8 cellular contexts compared by ENCODE assay signal in the genomic region with DNA sequence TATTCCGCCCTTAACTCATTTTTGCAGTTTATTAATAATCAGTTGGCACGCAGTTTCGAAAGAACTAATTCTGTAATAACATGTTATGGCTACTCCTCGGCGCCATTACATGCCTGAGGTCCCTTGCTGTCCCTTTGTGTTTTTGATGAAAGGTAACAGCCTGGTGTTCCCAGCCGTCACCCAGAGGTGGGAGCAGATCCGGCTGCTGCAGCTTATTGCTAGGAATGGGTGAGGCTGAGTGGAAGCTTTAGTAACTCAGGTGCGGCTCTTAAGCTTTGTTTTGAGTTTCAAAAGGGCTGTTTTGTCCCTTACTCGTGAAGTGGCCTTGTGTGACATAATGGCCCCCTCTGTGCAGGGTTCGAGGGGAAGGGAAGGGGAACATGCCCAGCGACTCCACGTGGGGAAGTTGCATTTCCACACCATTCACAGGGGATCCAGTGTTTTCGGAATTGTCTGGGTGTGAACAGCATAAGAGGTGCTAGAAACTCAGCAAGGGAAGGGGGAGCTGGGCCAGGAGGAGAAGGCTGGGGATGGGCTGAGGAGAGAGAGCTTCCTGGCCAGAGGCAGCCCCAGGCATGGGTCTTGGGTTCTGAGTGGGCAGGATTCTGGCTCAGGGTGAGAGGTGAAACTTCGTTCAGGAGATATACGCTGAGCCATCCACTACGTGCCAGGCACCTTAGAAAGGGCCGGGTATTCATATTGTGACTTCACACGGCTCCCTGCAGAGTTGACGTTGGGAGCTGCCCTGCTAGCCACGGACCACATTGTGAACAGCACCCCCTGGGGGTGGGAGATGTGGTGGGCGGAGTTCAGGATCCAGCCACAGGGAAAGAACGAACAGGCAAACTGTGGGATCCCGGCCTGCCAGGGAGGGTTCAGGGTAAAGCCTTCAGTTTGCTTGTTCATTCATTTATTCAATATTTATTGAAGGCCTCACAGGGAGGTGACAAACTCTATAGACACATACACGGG.
DNase-seq lines count a peak whose midpoint lies in the region; ATAC-seq and TF ChIP-seq lines count a peak whose summit lies in the region.

No MANE protein-coding gene starts in this region.

- POLR2A ChIA-PET in CD4-positive, alpha-beta T cell (lab: Charles Lee): no interaction called here

- 0 out of 3 replicates have a peak, but pooled peaks have one; percentile 47 for ATAC-seq in DND-41 (ENCODE audit: insufficient read depth, low read depth)
- no peak for ATAC-seq in CD4-positive, alpha-beta T cell (ENCODE audit: poor library complexity)

- H3K9me3 ChIP-seq in DND-41 (ENCODE audit: insufficient read depth, low read length, severe bottlenecking) (no peaks in the 10 kb centered on the region), Karpas-422 (ENCODE audit: low read length) (no peaks in the 10 kb centered on the region)
- H3K9me3 ChIP-seq in CD4-positive, alpha-beta T cell (ENCODE audit: control insufficient read depth, low read length): no peaks in the 10 kb centered on the region

- H3K4me1 ChIP-seq in DND-41 (ENCODE audit: insufficient read depth, low read length) (no peaks in the 10 kb centered on the region), Karpas-422 (ENCODE audit: low read length) (peaks cover 19% of the 10 kb centered on the region)

- H3K36me3 ChIP-seq in DND-41 (ENCODE audit: insufficient read depth, low read length) (no peaks in the 10 kb centered on the region), Karpas-422 (ENCODE audit: insufficient read depth, low read length) (no peaks in the 10 kb centered on the region)

- no peaks in the 10 kb centered on the region for H3K9me2 ChIP-seq in Karpas-422 (replicated peaks; ENCODE audit: insufficient read depth, low read length)

- no peaks in the 10 kb centered on the region for H3K36me3 Mint-ChIP-seq in activated naive CD4-positive, alpha-beta T cell treated with anti-CD3 and anti-CD28 coated beads for 36 hours (ENCODE audit: low read depth)
- H3K36me3 Mint-ChIP-seq in CD4-positive, alpha-beta T cell (ENCODE audit: low read depth): no peaks in the 10 kb centered on the region

- H3K9ac ChIP-seq in DND-41 (ENCODE audit: low read depth, low read length) (no peak overlapping the region), Karpas-422 (ENCODE audit: low read length) (no peak overlapping the region)

- no peaks in the 10 kb centered on the region for H3K27me3 Mint-ChIP-seq in activated naive CD4-positive, alpha-beta T cell treated with anti-CD3 and anti-CD28 coated beads for 36 hours (ENCODE audit: low read depth)
- H3K27me3 Mint-ChIP-seq in CD4-positive, alpha-beta T cell: peaks cover 20% of the 10 kb centered on the region

- peaks cover 13% of the 10 kb centered on the region for H3K27me3 ChIP-seq in DND-41 (ENCODE audit: insufficient read depth, low read length, poor library complexity)
- no peaks in the 10 kb centered on the region for H3K27me3 ChIP-seq in Karpas-422 (ENCODE audit: low read length)
- no peaks in the 10 kb centered on the region for H3K27me3 ChIP-seq in CD4-positive, alpha-beta T cell (ENCODE audit: control insufficient read depth, insufficient read depth, low read length)

- no peak overlapping the region for H3K4me2 ChIP-seq in DND-41 (ENCODE audit: insufficient read depth, low read length)
- no peak overlapping the region for H3K4me2 ChIP-seq in Karpas-422 (ENCODE audit: low read depth, low read length, poor library complexity, severe bottlenecking)

- DNase-seq in DND-41 (peak; percentile 33), Karpas-422 (peak; percentile 82), hippocampal formation (lab: John Stamatoyannopoulos, UW) (peak; percentile 6 to 64), SIG-M5 (lab: John Stamatoyannopoulos, UW) (no peak), KG1 (lab: John Stamatoyannopoulos, UW) (no peak)
- DNase-seq in activated naive CD4-positive, alpha-beta T cell treated with anti-CD3 and anti-CD28 coated beads for 36 hours: peak; percentile 47
- DNase-seq in stimulated activated CD4-positive, alpha-beta T cell treated with anti-CD3 and anti-CD28 coated beads, TNF-alpha, amount 100 ng/mL, for 48 hours (ENCODE audit: low read depth in 3 of 3): peak in 2 of 3 donors; percentile 2 to 3
- no peak for DNase-seq in CD4-positive, alpha-beta T cell

- H4K20me1 ChIP-seq in DND-41 (ENCODE audit: insufficient read depth, low read length): no peaks in the 10 kb centered on the region
- H4K20me1 ChIP-seq in Karpas-422 (ENCODE audit: insufficient read depth, low read depth, low read length): no peaks in the 10 kb centered on the region

- no peak overlapping the region for H3K4me3 Mint-ChIP-seq in activated naive CD4-positive, alpha-beta T cell treated with anti-CD3 and anti-CD28 coated beads for 36 hours
- no peak overlapping the region for H3K4me3 Mint-ChIP-seq in CD4-positive, alpha-beta T cell

- intact Hi-C loops in activated naive CD4-positive, alpha-beta T cell treated with anti-CD3 and anti-CD28 coated beads for 36 hours (cut with micrococcal nuclease): no loop called here
- intact Hi-C loops in CD4-positive, alpha-beta T cell (cut with DNase I, micrococcal nuclease): no loop called here

- no peak overlapping the region for H3K27ac Mint-ChIP-seq in activated naive CD4-positive, alpha-beta T cell treated with anti-CD3 and anti-CD28 coated beads for 36 hours
- no peak overlapping the region for H3K27ac Mint-ChIP-seq in CD4-positive, alpha-beta T cell

- H2AFZ ChIP-seq in DND-41 (ENCODE audit: low read depth, low read length) (no peak overlapping the region), Karpas-422 (ENCODE audit: low read length) (no peak overlapping the region)

- H3K4me3 ChIP-seq in DND-41 (ENCODE audit: low read depth in 1 of 2, low read length in 2 of 2) (no peak overlapping the region), Karpas-422 (ENCODE audit: low read length) (no peak overlapping the region)

- no peaks in the 10 kb centered on the region for H3K79me2 ChIP-seq in DND-41 (ENCODE audit: insufficient read depth, low read length)
- no peaks in the 10 kb centered on the region for H3K79me2 ChIP-seq in Karpas-422 (ENCODE audit: low read length)

- peak; percentile 61 for TF ChIP-seq CTCF in DND-41 (IDR thresholded peaks at IDR 0.05; ENCODE audit: borderline replicate concordance, extremely low read depth, low read length, poor library complexity, severe bottlenecking)
- TF ChIP-seq CTCF in CD4-positive, alpha-beta T cell (IDR thresholded peaks at IDR 0.05): no peak

- H3K27ac ChIP-seq in DND-41 (ENCODE audit: low read length): no peak overlapping the region
- H3K27ac ChIP-seq in Karpas-422 (ENCODE audit: low read length): no peak overlapping the region
- no peak overlapping the region for H3K27ac ChIP-seq in CD4-positive, alpha-beta T cell (ENCODE audit: low read depth, low read length)

- CTCF ChIA-PET in activated naive CD4-positive, alpha-beta T cell treated with anti-CD3 and anti-CD28 coated beads for 36 hours (lab: Charles Lee): interaction anchor here (0.5 to 1.6 kb wide), 4 partner anchors 42 to 593 kb away, joined by 3 to 4 read pairs (median 4); no protein-coding TSS in a partner anchor
- CTCF ChIA-PET in CD4-positive, alpha-beta T cell (lab: Charles Lee): no interaction called here

- H3K4me1 Mint-ChIP-seq in activated naive CD4-positive, alpha-beta T cell treated with anti-CD3 and anti-CD28 coated beads for 36 hours (ENCODE audit: low read depth): peaks cover 7% of the 10 kb centered on the region
- H3K4me1 Mint-ChIP-seq in CD4-positive, alpha-beta T cell (ENCODE audit: low read depth): peaks cover 4% of the 10 kb centered on the region

- no peaks in the 10 kb centered on the region for H3K9me3 Mint-ChIP-seq in activated naive CD4-positive, alpha-beta T cell treated with anti-CD3 and anti-CD28 coated beads for 36 hours
- no peaks in the 10 kb centered on the region for H3K9me3 Mint-ChIP-seq in CD4-positive, alpha-beta T cell

Comparison
In these comparisons a context has a peak if more than half of its experiments do, and no peak if none do; other contexts are left out.
1. DNase-seq: peak in DND-41 (single experiment), Karpas-422 (single experiment), activated naive CD4-positive, alpha-beta T cell treated with anti-CD3 and anti-CD28 coated beads for 36 hours (single experiment), hippocampal formation (2 of 2) and stimulated activated CD4-positive, alpha-beta T cell treated with anti-CD3 and anti-CD28 coated beads, TNF-alpha, amount 100 ng/mL, for 48 hours (2 of 3); none in SIG-M5 (single experiment), CD4-positive, alpha-beta T cell (0 of 10) and KG1 (single experiment).